In the genomic region with DNA sequence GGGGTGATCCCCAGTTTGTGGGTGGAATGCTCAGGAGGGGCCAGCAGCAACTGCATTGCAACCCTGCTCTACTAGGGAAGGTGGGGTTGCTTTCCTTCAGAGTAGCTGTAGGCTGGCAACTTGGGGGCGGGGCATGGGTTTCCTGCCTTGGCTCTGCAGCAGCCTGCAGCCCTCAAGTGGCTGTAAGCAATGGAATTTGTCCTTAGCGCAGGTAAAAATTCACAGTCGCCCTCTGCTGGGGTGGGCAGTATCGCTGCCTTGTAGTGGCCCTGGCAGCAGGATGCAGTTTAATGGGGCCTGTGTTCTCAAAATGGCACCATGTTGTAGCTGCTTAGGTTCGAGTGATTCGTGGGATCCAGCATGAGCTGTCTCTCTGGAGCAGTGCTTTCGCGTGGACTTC, we compare ENCODE assay signal across 10 cellular contexts. TPM values are rescaled to one million over a fixed set of nuclear protein-coding genes. Genes with fewer than 3 reads are reported as not detected.
DNase-seq lines count a peak whose midpoint lies in the region; ATAC-seq and TF ChIP-seq lines count a peak whose summit lies in the region.
"Had no signal": no experiment of that assay in that cellular context is flagged by ENCODE, and none has a peak within 500 bp of the region (broad histone marks: within the 10 kb centered on the region; RNA-seq: fewer than 3 reads in every experiment).

No MANE protein-coding gene starts in this region.

- H3K4me1 ChIP-seq in H9 (ENCODE audit: insufficient read depth, low read length), result peaks cover 5% of the 10 kb centered on the region; the same call in 1 of the 2 replicates

- no peaks in the 10 kb centered on the region for H3K9me3 ChIP-seq in H9 (ENCODE audit: control insufficient read depth, low read depth, low read length)

- no peaks in the 10 kb centered on the region for H3K23me2 ChIP-seq in H9 (ENCODE audit: insufficient read length, low read depth, low read length, poor library complexity, severe bottlenecking)

- H3K79me2 ChIP-seq in H9 (ENCODE audit: insufficient read depth, low read length), result peaks cover 16% of the 10 kb centered on the region; the same call in 1 of the 2 replicates

- no peak overlapping the region for H2AFZ ChIP-seq in H9 (ENCODE audit: low read length)

- peaks cover 24 to 43% of the 10 kb centered on the region in 2 experiments for H3K4me1 Mint-ChIP-seq in H9
- H3K4me1 Mint-ChIP-seq in T-helper 1 cell treated with Interleukin-12 subunit alpha and Interleukin-12 subunit beta and Interleukin-4 antibody, amounts not matched to agents 30 μg/mL and 1 μg/mL, for 36 hours (ENCODE audit: low read depth), result peaks cover 66% of the 10 kb centered on the region

- peaks cover 3% of the 10 kb centered on the region for H4K20me1 ChIP-seq in H9 (ENCODE audit: control insufficient read depth, insufficient read depth, insufficient read length)

- no peaks in the 10 kb centered on the region for H3K36me3 Mint-ChIP-seq in H9 (ENCODE audit: insufficient read depth in 1 of 3, low read depth in 3 of 3)
- peaks cover 32% of the 10 kb centered on the region for H3K36me3 Mint-ChIP-seq in T-helper 1 cell treated with Interleukin-12 subunit alpha and Interleukin-12 subunit beta and Interleukin-4 antibody, amounts not matched to agents 30 μg/mL and 1 μg/mL, for 36 hours (ENCODE audit: low read depth)

- ATAC-seq in GM18498 (IDR thresholded peaks at IDR 0.05; ENCODE audit: unreplicated experiment) (no peak), HG03520 (IDR thresholded peaks at IDR 0.05; ENCODE audit: unreplicated experiment) (no peak)
- ATAC-seq: Panc1 had no signal

- DNase-seq in H9, result peak; percentile 88
- DNase-seq in brain microvascular endothelial cell, result no peak
- DNase-seq in posterior vena cava (ENCODE audit: low spot score), result peak; percentile 80
- DNase-seq in effector CD8-positive, alpha-beta T cell (lab: John Stamatoyannopoulos, UW), result no peak
- no peak for DNase-seq in glomerular visceral epithelial cell (ENCODE audit: extremely low spot score)
- DNase-seq: NCI-H1092 treated with DMSO at 0.1 percent for 48 hours had no signal

- H2BK15ac ChIP-seq in H9 (ENCODE audit: low read depth, low read length), result no peak overlapping the region

- H2AK5ac ChIP-seq in H9 (ENCODE audit: insufficient read length, low read length), result no peak overlapping the region

- no peak overlapping the region for H2BK120ac ChIP-seq in H9 (ENCODE audit: low read depth, low read length, poor library complexity, severe bottlenecking)

- in situ Hi-C loops in brain microvascular endothelial cell (cut with HindIII; ENCODE audit: low pct_ligation_motif_present, low sequenced_read_pairs), result no loop called here

- no peak overlapping the region for H3K56ac ChIP-seq in H9 (ENCODE audit: insufficient read length, low read depth, low read length)

- peak overlapping the region in 2 of 3 experiments; percentile 21 to 81; a peak in 5 of 7 replicates for H3K27ac Mint-ChIP-seq in H9
- H3K27ac Mint-ChIP-seq in T-helper 1 cell treated with Interleukin-12 subunit alpha and Interleukin-12 subunit beta and Interleukin-4 antibody, amounts not matched to agents 30 μg/mL and 1 μg/mL, for 36 hours, result no peak overlapping the region

- H3K9ac ChIP-seq in H9 (ENCODE audit: extremely low read depth, insufficient read length, low read length), result no peak overlapping the region

- no peak overlapping the region for H3K14ac ChIP-seq in H9 (ENCODE audit: insufficient read depth, low read length)

- no peak overlapping the region for H3K4me3 ChIP-seq in brain microvascular endothelial cell (ENCODE audit: low read depth, low read length)

- peaks cover 2% of the 10 kb centered on the region for H3K79me1 ChIP-seq in H9 (ENCODE audit: insufficient read depth, low read depth, low read length, poor library complexity, severe bottlenecking)

- no peak overlapping the region for H4K8ac ChIP-seq in H9 (replicated peaks; ENCODE audit: insufficient read length, low read depth, low read length)

- H3K23ac ChIP-seq in H9 (ENCODE audit: insufficient read length, low read depth, low read length), result no peak overlapping the region

- H4K5ac ChIP-seq in H9 (ENCODE audit: insufficient read length, low read depth, low read length), result no peak overlapping the region

- no peak overlapping the region for H2BK5ac ChIP-seq in H9 (ENCODE audit: insufficient read length, low read length)

- TF ChIP-seq CTCF in H9 (conservative IDR thresholded peaks at IDR 0.05) (peak; percentile 69), brain microvascular endothelial cell (IDR thresholded peaks at IDR 0.05; ENCODE audit: low read depth, low read length, missing control alignments) (peak; percentile 10)

- H3K27me3 ChIP-seq in H9 (ENCODE audit: insufficient read depth, low read length) (no peaks in the 10 kb centered on the region), brain microvascular endothelial cell (replicated peaks) (no peaks in the 10 kb centered on the region)

- H2BK20ac ChIP-seq in H9 (ENCODE audit: low read depth, low read length, poor library complexity, severe bottlenecking), result no peak overlapping the region

- intact Hi-C loops in posterior vena cava (cut with DNase I), result no loop called here

- H3K9me3 Mint-ChIP-seq in H9, result no peaks in the 10 kb centered on the region
- peaks cover 32% of the 10 kb centered on the region for H3K9me3 Mint-ChIP-seq in T-helper 1 cell treated with Interleukin-12 subunit alpha and Interleukin-12 subunit beta and Interleukin-4 antibody, amounts not matched to agents 30 μg/mL and 1 μg/mL, for 36 hours

- H3K4me3 Mint-ChIP-seq in H9, result no peak overlapping the region
- peak overlapping the region; percentile 9 for H3K4me3 Mint-ChIP-seq in T-helper 1 cell treated with Interleukin-12 subunit alpha and Interleukin-12 subunit beta and Interleukin-4 antibody, amounts not matched to agents 30 μg/mL and 1 μg/mL, for 36 hours

- H4K91ac ChIP-seq in H9 (ENCODE audit: insufficient read length, low read depth, low read length), result no peak overlapping the region

- no peak overlapping the region for H3K4me2 ChIP-seq in H9 (ENCODE audit: insufficient read depth, insufficient read length, low read length)

- no peaks in the 10 kb centered on the region for H3K27me3 Mint-ChIP-seq in H9 (ENCODE audit: low read depth)
- H3K27me3 Mint-ChIP-seq in T-helper 1 cell treated with Interleukin-12 subunit alpha and Interleukin-12 subunit beta and Interleukin-4 antibody, amounts not matched to agents 30 μg/mL and 1 μg/mL, for 36 hours (ENCODE audit: low read depth), result no peaks in the 10 kb centered on the region

- H3K4ac ChIP-seq in H9 (ENCODE audit: low read depth, low read length), result no peak overlapping the region

- no peaks in the 10 kb centered on the region for H3K36me3 ChIP-seq in brain microvascular endothelial cell (replicated peaks)

- no peak overlapping the region for H3K18ac ChIP-seq in H9 (ENCODE audit: insufficient read length, low read depth, low read length)

- H3K27ac ChIP-seq in H9 (ENCODE audit: insufficient read length, low read depth, low read length) (no peak overlapping the region), brain microvascular endothelial cell (no peak overlapping the region)

- H2BK12ac ChIP-seq in H9 (ENCODE audit: insufficient read length, low read depth, low read length), result no peak overlapping the region

- no CpG with 5 or more reads among the region's 8 CpGs for WGBS in H9 (ENCODE audit: extremely low coverage, insufficient read length, low lambda C conversion rate)

- H3T11ph ChIP-seq in H9 (ENCODE audit: low read length), result no peak overlapping the region

RNA-seq across cellular contexts. Expression of gene STT3B, which starts 29.8 kb away (rescaled TPM):
- 79.9 and 83.1 TPM in 2 replicates for total RNA-seq in H9 (2021)
- 10 to 100 TPM; 82.5 to 84.7 TPM for total RNA-seq in posterior vena cava

Comparison
In these comparisons a context has a peak if more than half of its experiments do, and no peak if none do; other contexts are left out.
1. DNase-seq: peak in H9 (single experiment) and posterior vena cava (single experiment); none in brain microvascular endothelial cell (single experiment), effector CD8-positive, alpha-beta T cell (single experiment) and glomerular visceral epithelial cell (single experiment).